In genomic region chr2:235050992-235051351, GRCh38 we compare ENCODE assay signal across 9 cellular contexts.
DNase-seq lines count a peak whose midpoint lies in the region; ATAC-seq, FAIRE-seq and TF ChIP-seq lines count a peak whose summit lies in the region.
"Had no signal": no experiment of that assay in that cellular context is flagged by ENCODE, and none has a peak within 500 bp of the region (broad histone marks: within the 10 kb centered on the region; RNA-seq: fewer than 3 reads in every experiment).

No MANE protein-coding gene starts in this region.

- TF ChIP-seq CTCF in AG09309 (IDR thresholded peaks at IDR 0.05; ENCODE audit: control insufficient read depth, insufficient read depth, low read depth, low read length, missing control alignments) (no peak), epithelial cell of proximal tubule (conservative IDR thresholded peaks at IDR 0.05; ENCODE audit: low read depth, low read length) (peak; percentile 27), mesothelial cell of epicardium (IDR thresholded peaks at IDR 0.05; ENCODE audit: unreplicated experiment) (no peak), GM13977 (IDR thresholded peaks at IDR 0.05; ENCODE audit: extremely low read depth, insufficient read depth, missing control alignments) (no peak)

- H3K9me3 Mint-ChIP-seq in mesothelial cell of epicardium = no peaks in the 10 kb centered on the region
- no peaks in the 10 kb centered on the region for H3K9me3 Mint-ChIP-seq in activated T-cell treated with anti-CD3 and anti-CD28 coated beads, Interleukin-2, amount 50 U/mL, for 4 hours
- H3K9me3 Mint-ChIP-seq: activated naive CD8-positive, alpha-beta T cell treated with anti-CD3 and anti-CD28 coated beads, Interleukin-2, amount 10 ng/mL, durations not matched to agents 7 days and 5 days had no signal

- peaks cover 14% of the 10 kb centered on the region for H3K4me1 Mint-ChIP-seq in mesothelial cell of epicardium
- peaks cover 2% of the 10 kb centered on the region for H3K4me1 Mint-ChIP-seq in activated T-cell treated with anti-CD3 and anti-CD28 coated beads, Interleukin-2, amount 50 U/mL, for 4 hours (ENCODE audit: low read depth)

- intact Hi-C loops in aorta (cut with DNase I) = loop anchor here in 1 of 2 donors (5.0 kb wide), 1 partner anchor 99 kb away; the partner anchor contains the start of gene SH3BP4

- no peaks in the 10 kb centered on the region for H3K9me3 ChIP-seq in aorta (ENCODE audit: control insufficient read depth, low read length)

- ATAC-seq in aorta (ENCODE audit: low FRiP score) = peak; percentile 90
- ATAC-seq in activated T-cell treated with anti-CD3 and anti-CD28 coated beads, Interleukin-2, amount 50 U/mL, for 4 hours = no peak

- no peaks in the 10 kb centered on the region for H3K27me3 Mint-ChIP-seq in mesothelial cell of epicardium (ENCODE audit: low read depth)
- H3K27me3 Mint-ChIP-seq in activated T-cell treated with anti-CD3 and anti-CD28 coated beads, Interleukin-2, amount 50 U/mL, for 4 hours (ENCODE audit: low read depth) = peaks cover 9% of the 10 kb centered on the region

- TF ChIP-seq RAD21 in Ishikawa (IDR thresholded peaks at IDR 0.05; ENCODE audit: low read depth) = peak; percentile 44

- TF ChIP-seq EP300 in Ishikawa (IDR thresholded peaks at IDR 0.05; ENCODE audit: borderline replicate concordance) = peak; percentile 89

- H3K36me3 ChIP-seq in aorta (ENCODE audit: control insufficient read depth in 1 of 2, insufficient read depth in 2 of 2, low read length in 1 of 2) = no peaks in the 10 kb centered on the region

- H3K4me3 ChIP-seq in AG09309 (ENCODE audit: control insufficient read depth, low read depth, low read length) (no peak overlapping the region), epithelial cell of proximal tubule (ENCODE audit: low read depth, low read length) (no peak overlapping the region), aorta (ENCODE audit: low read length in 2 of 2) (no peak overlapping the region)

- H3K4me3 Mint-ChIP-seq in mesothelial cell of epicardium = no peak overlapping the region
- no peak overlapping the region for H3K4me3 Mint-ChIP-seq in activated T-cell treated with anti-CD3 and anti-CD28 coated beads, Interleukin-2, amount 50 U/mL, for 4 hours
- H3K4me3 Mint-ChIP-seq: activated naive CD8-positive, alpha-beta T cell treated with anti-CD3 and anti-CD28 coated beads, Interleukin-2, amount 10 ng/mL, durations not matched to agents 7 days and 5 days had no signal

- peak; percentile 73 for FAIRE-seq in RCC 7860 (lab: Jason Lieb, UNC)

- WGBS in aorta, 2 donors = 4 to 10% methylated on average over 6 of the region's 6 CpGs

- peak overlapping the region; percentile 69 for H3K27ac Mint-ChIP-seq in mesothelial cell of epicardium
- H3K27ac Mint-ChIP-seq: activated naive CD8-positive, alpha-beta T cell treated with anti-CD3 and anti-CD28 coated beads, Interleukin-2, amount 10 ng/mL, durations not matched to agents 7 days and 5 days had no signal

- in situ Hi-C loops in GM13977 (cut with MboI; ENCODE audit: low pct_unique_long_range_greater_than_20kb, low sequenced_read_pairs, unreplicated experiment) = no loop called here

- H3K4me1 ChIP-seq in aorta (ENCODE audit: control insufficient read depth in 1 of 2, insufficient read depth in 2 of 2, low read length in 2 of 2) = no peaks in the 10 kb centered on the region

- peak overlapping the region in 1 of 2 donors; percentile 54 for H3K27ac ChIP-seq in aorta (ENCODE audit: low read depth in 1 of 2, low read length in 2 of 2)

- H3K27me3 ChIP-seq in aorta (ENCODE audit: control insufficient read depth in 1 of 2, insufficient read depth in 2 of 2, low read length in 1 of 2) = no peaks in the 10 kb centered on the region

- peak; percentile 85 for DNase-seq in AG09309 (ENCODE audit: low read depth)
- peak; percentile 92 for DNase-seq in RCC 7860 (ENCODE audit: low spot score)
- DNase-seq in epithelial cell of proximal tubule (ENCODE audit: low read depth) = peak; percentile 46
- peak; percentile 54 to 66 for DNase-seq in mesothelial cell of epicardium (ENCODE audit: low spot score in 2 of 2, unreplicated experiment in 2 of 2)
- DNase-seq in aorta = peak; percentile 92 to 97
- DNase-seq in GM13977 (ENCODE audit: low spot score) = no peak
- no peak for DNase-seq in activated T-cell treated with anti-CD3 and anti-CD28 coated beads, Interleukin-2, amount 50 U/mL, for 4 hours
- DNase-seq: activated naive CD8-positive, alpha-beta T cell treated with anti-CD3 and anti-CD28 coated beads, Interleukin-2, amount 10 ng/mL, durations not matched to agents 7 days and 5 days had no signal

- peaks cover 50% of the 10 kb centered on the region for H3K36me3 Mint-ChIP-seq in mesothelial cell of epicardium
- no peaks in the 10 kb centered on the region for H3K36me3 Mint-ChIP-seq in activated T-cell treated with anti-CD3 and anti-CD28 coated beads, Interleukin-2, amount 50 U/mL, for 4 hours (ENCODE audit: insufficient read depth)
- H3K36me3 Mint-ChIP-seq: activated naive CD8-positive, alpha-beta T cell treated with anti-CD3 and anti-CD28 coated beads, Interleukin-2, amount 10 ng/mL, durations not matched to agents 7 days and 5 days had no signal

TF ChIP-seq in Ishikawa, 13 proteins besides CTCF, POLR2A, EP300 and RAD21:
- TF ChIP-seq MAX (IDR thresholded peaks at IDR 0.05) = peak; percentile 91
- peak; percentile 94 for TF ChIP-seq USF1 (IDR thresholded peaks at IDR 0.05)
- TF ChIP-seq CREB1 (IDR thresholded peaks at IDR 0.05; ENCODE audit: low read depth) = peak; percentile 83
- no peak for TF ChIP-seq TAF1 (IDR thresholded peaks at IDR 0.05; ENCODE audit: low read depth)
- no peak for TF ChIP-seq REST (IDR thresholded peaks at IDR 0.05; ENCODE audit: low read depth)
- TF ChIP-seq TEAD4 (IDR thresholded peaks at IDR 0.05) = peak; percentile 68
- peak; percentile 49; the same call in 1 of the 2 replicates for TF ChIP-seq YY1 (IDR thresholded peaks at IDR 0.05; ENCODE audit: low read depth)
- TF ChIP-seq FOXM1 (IDR thresholded peaks at IDR 0.05; ENCODE audit: borderline replicate concordance, low read depth) = no peak; the same call in 1 of the 2 replicates
- peak; percentile 98 for TF ChIP-seq NFIC (IDR thresholded peaks at IDR 0.05)
- TF ChIP-seq TCF12 (IDR thresholded peaks at IDR 0.05; ENCODE audit: low read depth) = peak; percentile 87
- no peak for TF ChIP-seq EGR1 (IDR thresholded peaks at IDR 0.05)
- TF ChIP-seq CEBPB (IDR thresholded peaks at IDR 0.05) = peak; percentile 32; the same call in 1 of the 2 replicates

Comparison
In these comparisons a context has a peak if more than half of its experiments do, and no peak if none do; other contexts are left out.
1. DNase-seq: peak in AG09309 (single experiment), RCC 7860 (single experiment), epithelial cell of proximal tubule (single experiment), mesothelial cell of epicardium (2 of 2) and aorta (2 of 2); none in GM13977 (single experiment) and activated T-cell treated with anti-CD3 and anti-CD28 coated beads, Interleukin-2, amount 50 U/mL, for 4 hours (single experiment).